20 cellular contexts compared by ENCODE assay signal in the genomic region with DNA sequence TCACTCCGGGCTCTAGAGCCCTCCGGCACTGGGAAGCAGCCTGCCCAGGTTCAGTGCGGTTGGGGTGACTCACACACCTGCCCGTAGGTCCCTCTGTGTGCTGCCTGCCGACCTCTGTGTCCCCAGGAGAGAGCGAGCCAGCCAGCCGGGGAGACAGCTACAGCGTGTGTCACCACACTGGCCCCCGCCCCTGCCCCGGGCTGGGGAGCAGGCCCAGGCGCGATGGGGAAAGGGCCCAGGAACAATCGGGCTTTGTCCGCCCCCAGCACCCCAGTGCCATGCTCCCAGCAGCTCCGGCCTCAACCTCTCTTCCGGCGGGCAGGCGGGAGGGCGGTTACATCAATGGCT. TPM values are rescaled to one million over a fixed set of nuclear protein-coding genes. Genes with fewer than 3 reads are reported as not detected.
A peak's percentile ranks its signal among the peaks of the same experiment; 100 is the strongest.
DNase-seq lines count a peak whose midpoint lies in the region; ATAC-seq and TF ChIP-seq lines count a peak whose summit lies in the region.
"Had no signal": no experiment of that assay in that cellular context is flagged by ENCODE, and none has a peak within 500 bp of the region (broad histone marks: within the 10 kb centered on the region; RNA-seq: fewer than 3 reads in every experiment).

A gene (minus strand): TSS at position 179 of the 348 bp plus-strand sequence. CDS start 1,487 bp downstream, outside the sequence.

- no peaks in the 10 kb centered on the region for H3K9me3 ChIP-seq in H9 (ENCODE audit: control insufficient read depth, low read depth, low read length)
- H3K9me3 ChIP-seq in breast epithelium = no peaks in the 10 kb centered on the region
- H3K9me3 ChIP-seq: esophagus muscularis mucosa, mucosa of descending colon, transverse colon had no signal

- TF ChIP-seq CTCF in H9 (conservative IDR thresholded peaks at IDR 0.05) (no peak), breast epithelium (IDR thresholded peaks at IDR 0.05) (no peak)

- no peaks in the 10 kb centered on the region for H4K20me1 ChIP-seq in H9 (ENCODE audit: control insufficient read depth, insufficient read depth, insufficient read length)

- no peak for TF ChIP-seq POLR2A in breast epithelium (IDR thresholded peaks at IDR 0.05)

- no peak within 1 kb of the TSS for H4K8ac ChIP-seq in H9 (replicated peaks; ENCODE audit: insufficient read length, low read depth, low read length)

- no peak within 1 kb of the TSS for H3K4me2 ChIP-seq in H9 (ENCODE audit: insufficient read depth, insufficient read length, low read length)

- peak within 1 kb of the TSS; percentile 4; the same call in 1 of the 2 replicates for H3K14ac ChIP-seq in H9 (ENCODE audit: insufficient read depth, low read length)

- no peak within 1 kb of the TSS for H3K23ac ChIP-seq in H9 (ENCODE audit: insufficient read length, low read depth, low read length)

- H3K27ac Mint-ChIP-seq in H9 = peak within 1 kb of the TSS in 2 of 3 experiments; percentile 53 to 81; a peak in 5 of 7 replicates
- H3K27ac Mint-ChIP-seq in T-cell = no peak within 1 kb of the TSS
- H3K27ac Mint-ChIP-seq: activated naive CD8-positive, alpha-beta T cell treated with anti-CD3 and anti-CD28 coated beads, Interleukin-2, amount 10 ng/mL, durations not matched to agents 7 days and 5 days; WTC11 had no signal

- no peak within 1 kb of the TSS for H4K5ac ChIP-seq in H9 (ENCODE audit: insufficient read length, low read depth, low read length)

- H4K91ac ChIP-seq in H9 (ENCODE audit: insufficient read length, low read depth, low read length) = no peak within 1 kb of the TSS

- no peak within 1 kb of the TSS for H2BK15ac ChIP-seq in H9 (ENCODE audit: low read depth, low read length)

- peaks cover 14% of the 10 kb centered on the region for H3K27me3 Mint-ChIP-seq in H9 (ENCODE audit: low read depth)
- H3K27me3 Mint-ChIP-seq in T-cell = peaks cover 51 to 55% of the 10 kb centered on the region in 2 donors

- no peaks in the 10 kb centered on the region for H3K36me3 Mint-ChIP-seq in H9 (ENCODE audit: insufficient read depth in 1 of 3, low read depth in 3 of 3)
- no peaks in the 10 kb centered on the region for H3K36me3 Mint-ChIP-seq in T-cell
- H3K36me3 Mint-ChIP-seq: activated naive CD8-positive, alpha-beta T cell treated with anti-CD3 and anti-CD28 coated beads, Interleukin-2, amount 10 ng/mL, durations not matched to agents 7 days and 5 days; IgD-negative memory B cell; WTC11 had no signal

- H3K4me1 ChIP-seq in H9 (ENCODE audit: insufficient read depth, low read length) (peaks cover 3% of the 10 kb centered on the region; the same call in 1 of the 2 replicates), breast epithelium (peaks cover 0 to 3% of the 10 kb centered on the region in 2 donors)
- H3K4me1 ChIP-seq: esophagus muscularis mucosa, transverse colon had no signal

- no peaks in the 10 kb centered on the region for H3K27me3 ChIP-seq in H9 (ENCODE audit: insufficient read depth, low read length)
- no peaks in the 10 kb centered on the region for H3K27me3 ChIP-seq in breast epithelium

- peak within 1 kb of the TSS; percentile 58 for H3K18ac ChIP-seq in H9 (ENCODE audit: insufficient read length, low read depth, low read length)

- H3T11ph ChIP-seq in H9 (ENCODE audit: low read length) = no peak within 1 kb of the TSS

- no peaks in the 10 kb centered on the region for H3K23me2 ChIP-seq in H9 (ENCODE audit: insufficient read length, low read depth, low read length, poor library complexity, severe bottlenecking)

- ATAC-seq in T-cell (replicated peaks in 1 of 4) (no peak), GM21786 (IDR thresholded peaks at IDR 0.05; ENCODE audit: unreplicated experiment) (no peak), HG02938 (IDR thresholded peaks at IDR 0.05; ENCODE audit: unreplicated experiment) (no peak)
- ATAC-seq: mucosa of descending colon had no signal

- DNase-seq in H9 = peak; percentile 41
- peak; percentile 63 to 88 for DNase-seq in breast epithelium (ENCODE audit: low spot score in 2 of 2)
- DNase-seq in islet precursor cell = peak; percentile 92
- peak; percentile 71 to 98 (median 84) for DNase-seq in posterior cingulate gyrus
- DNase-seq in T-cell = no peak
- no peak for DNase-seq in GM03348 (ENCODE audit: low spot score)
- DNase-seq: activated naive CD8-positive, alpha-beta T cell treated with anti-CD3 and anti-CD28 coated beads, Interleukin-2, amount 10 ng/mL, durations not matched to agents 7 days and 5 days; activated T-cell treated with anti-CD3 and anti-CD28 coated beads for 4 hours; DMS79; mucosa of descending colon; NCI-H1105; NCI-H345; stimulated activated CD4-positive, alpha-beta T cell treated with anti-CD3 and anti-CD28 coated beads, Interleukin-1b, Interleukin-23, amount 100 ng/mL, for 48 hours; transverse colon had no signal

- H2BK20ac ChIP-seq in H9 (ENCODE audit: low read depth, low read length, poor library complexity, severe bottlenecking) = no peak within 1 kb of the TSS

- no peaks in the 10 kb centered on the region for H3K36me3 ChIP-seq in breast epithelium
- H3K36me3 ChIP-seq: esophagus muscularis mucosa, transverse colon had no signal

- H3K79me2 ChIP-seq in H9 (ENCODE audit: insufficient read depth, low read length) = no peaks in the 10 kb centered on the region

- H3K4me3 ChIP-seq in breast epithelium = peak within 1 kb of the TSS in 2 of 3 donors; percentile 18 to 40
- H3K4me3 ChIP-seq: esophagus muscularis mucosa, mucosa of descending colon, transverse colon had no signal

- CTCF ChIA-PET in T-cell (lab: Charles Lee) = no interaction called here

- no peak within 1 kb of the TSS for H3K9ac ChIP-seq in H9 (ENCODE audit: extremely low read depth, insufficient read length, low read length)

- H3K56ac ChIP-seq in H9 (ENCODE audit: insufficient read length, low read depth, low read length) = no peak within 1 kb of the TSS

- H2BK12ac ChIP-seq in H9 (ENCODE audit: insufficient read length, low read depth, low read length) = no peak within 1 kb of the TSS

- no CpG with 5 or more reads among the region's 19 CpGs for WGBS in H9 (ENCODE audit: extremely low coverage, insufficient read length, low lambda C conversion rate)

- H3K9me3 Mint-ChIP-seq in H9 (no peaks in the 10 kb centered on the region), T-cell (peaks cover 0 to under 1% (median 0%) of the 10 kb centered on the region in 3 donors)
- H3K9me3 Mint-ChIP-seq: activated naive CD8-positive, alpha-beta T cell treated with anti-CD3 and anti-CD28 coated beads, Interleukin-2, amount 10 ng/mL, durations not matched to agents 7 days and 5 days; WTC11 had no signal

- no peaks in the 10 kb centered on the region for H3K79me1 ChIP-seq in H9 (ENCODE audit: insufficient read depth, low read depth, low read length, poor library complexity, severe bottlenecking)

- no peak within 1 kb of the TSS; a peak in 1 of 5 replicates for H3K4me3 Mint-ChIP-seq in H9
- no peak within 1 kb of the TSS for H3K4me3 Mint-ChIP-seq in T-cell
- H3K4me3 Mint-ChIP-seq: activated naive CD8-positive, alpha-beta T cell treated with anti-CD3 and anti-CD28 coated beads, Interleukin-2, amount 10 ng/mL, durations not matched to agents 7 days and 5 days; WTC11 had no signal

- H2BK5ac ChIP-seq in H9 (ENCODE audit: insufficient read length, low read length) = no peak within 1 kb of the TSS

- intact Hi-C loops in breast epithelium (cut with DNase I; ENCODE audit: low total_unique reads) (no loop called here), posterior cingulate gyrus (cut with DNase I) (loop anchor here (2.0 kb wide), 1 partner anchor 47 kb away; no protein-coding TSS in a partner anchor)

- H3K4ac ChIP-seq in H9 (ENCODE audit: low read depth, low read length) = no peak within 1 kb of the TSS

- H3K4me1 Mint-ChIP-seq in H9 (peaks cover 12 to 39% of the 10 kb centered on the region in 2 experiments), T-cell (no peaks in the 10 kb centered on the region)
- H3K4me1 Mint-ChIP-seq: activated naive CD8-positive, alpha-beta T cell treated with anti-CD3 and anti-CD28 coated beads, Interleukin-2, amount 10 ng/mL, durations not matched to agents 7 days and 5 days; IgD-negative memory B cell had no signal

- POLR2A ChIA-PET in T-cell (lab: Charles Lee) = no interaction called here

- H2AK5ac ChIP-seq in H9 (ENCODE audit: insufficient read length, low read length) = no peak within 1 kb of the TSS

- H3K27ac ChIP-seq in H9 (ENCODE audit: insufficient read length, low read depth, low read length) (no peak within 1 kb of the TSS), breast epithelium (peak within 1 kb of the TSS; percentile 86 to 87)
- H3K27ac ChIP-seq: esophagus muscularis mucosa, transverse colon had no signal

- no peak within 1 kb of the TSS for H2BK120ac ChIP-seq in H9 (ENCODE audit: low read depth, low read length, poor library complexity, severe bottlenecking)

- H2AFZ ChIP-seq in H9 (ENCODE audit: low read length) = no peak within 1 kb of the TSS

RNA-seq across cellular contexts. Expression of the gene that starts here (rescaled TPM):
- total RNA-seq in H9 (2021) (2.6 and 3.4 TPM in 2 replicates), breast epithelium (10 to 100 TPM in 1 of 3 donors, under 1 TPM in 1, not detected in 1; 0.98 to 14.8 TPM), T-cell (not detected)
- total RNA-seq: activated naive CD8-positive, alpha-beta T cell treated with anti-CD3 and anti-CD28 coated beads, Interleukin-2, amount 10 ng/mL, durations not matched to agents 7 days and 5 days; esophagus muscularis mucosa; mucosa of descending colon; pulmonary artery endothelial cell; transverse colon had no signal

Comparison
In these comparisons a context has a peak if more than half of its experiments do, and no peak if none do; other contexts are left out.
1. DNase-seq: peak in H9 (single experiment), breast epithelium (2 of 2), islet precursor cell (single experiment) and posterior cingulate gyrus (10 of 10); none in T-cell (0 of 34) and GM03348 (single experiment).
2. H3K27ac Mint-ChIP-seq: peak in H9 (2 of 3); none in T-cell (0 of 2).